In the genomic region with DNA sequence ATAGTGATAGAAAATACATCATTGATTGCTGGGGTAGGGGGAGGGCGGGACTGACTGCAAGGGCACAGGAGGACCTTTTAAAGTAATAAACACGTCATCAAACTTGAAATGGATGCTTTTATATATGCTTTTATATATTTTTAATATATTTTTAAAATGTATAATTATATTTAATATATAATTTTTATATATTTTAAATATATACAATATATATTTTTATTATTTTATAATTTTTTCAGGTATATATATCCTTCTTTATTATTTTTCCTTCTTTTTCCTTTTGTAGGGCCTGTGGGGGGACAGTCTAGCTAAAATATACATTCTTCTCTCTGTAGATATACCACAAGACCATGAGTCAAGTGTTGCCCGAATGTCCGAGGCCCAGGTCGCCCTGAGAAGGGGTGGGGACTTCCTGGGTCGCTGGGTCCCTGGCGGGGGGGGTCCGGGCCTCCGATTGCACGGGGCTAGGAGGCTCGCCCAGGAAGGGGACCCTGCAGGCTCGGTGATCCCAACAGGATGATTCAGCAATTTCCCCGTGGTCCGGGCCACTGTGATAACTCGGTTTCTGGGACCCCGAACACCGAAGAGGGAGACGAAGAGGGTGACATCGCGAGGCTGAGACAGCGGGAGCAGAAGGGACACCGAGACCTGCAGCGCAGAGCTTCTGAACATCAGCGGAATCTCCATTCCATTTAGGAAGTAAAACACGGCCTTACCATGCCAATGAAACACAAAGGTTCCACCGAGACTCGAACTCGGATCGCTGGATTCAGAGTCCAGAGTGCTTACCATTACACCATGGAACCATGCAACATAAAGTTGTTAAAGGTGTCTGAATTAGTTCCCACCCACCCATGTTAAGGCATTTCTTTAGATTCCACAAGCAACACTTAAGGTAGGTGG, we compare ENCODE assay signal across 8 cellular contexts.
DNase-seq lines count a peak whose midpoint lies in the region; ATAC-seq, FAIRE-seq and TF ChIP-seq lines count a peak whose summit lies in the region.

No MANE protein-coding gene starts in this region.

- TF ChIP-seq RAD21 in HCT116 (IDR thresholded peaks at IDR 0.05; ENCODE audit: low read depth) (no peak), SK-N-SH (IDR thresholded peaks at IDR 0.05; ENCODE audit: low read length) (no peak)

- H3K27ac ChIP-seq in HCT116 (ENCODE audit: low read depth, low read length) (peak overlapping the region; percentile 78), SK-N-SH (ENCODE audit: low read depth in 2 of 2, low read length in 1 of 2) (no peak overlapping the region), sigmoid colon (no peak overlapping the region)

- H3K4me2 ChIP-seq in HCT116 (ENCODE audit: low read length) = peak overlapping the region; percentile 96
- H3K4me2 ChIP-seq in SK-N-SH = peak overlapping the region; percentile 91

- TF ChIP-seq EP300 in SK-N-SH (IDR thresholded peaks at IDR 0.05; ENCODE audit: borderline replicate concordance in 1 of 2, low read depth in 1 of 2, low read length in 1 of 2) = no peak
- no peak for TF ChIP-seq EP300 in sigmoid colon (IDR thresholded peaks at IDR 0.05)

- no peak for FAIRE-seq in H54 (lab: Jason Lieb, UNC)

- CTCF ChIA-PET in HCT116 (lab: Charles Lee) (no interaction called here), SK-N-SH (lab: Yijun Ruan, JAX) (no interaction called here)

- peak; percentile 76 for ATAC-seq in HCT116
- ATAC-seq in HG02571 (IDR thresholded peaks at IDR 0.05; ENCODE audit: unreplicated experiment) = no peak
- no peak for ATAC-seq in GM19324 (IDR thresholded peaks at IDR 0.05; ENCODE audit: low FRiP score, unreplicated experiment)

- BruUV-seq in HCT116 (replicated peaks; lab: Mats Ljungman, UMichigan) = TSS peak; percentile 100

- H3K36me3 ChIP-seq in HCT116 (ENCODE audit: control insufficient read depth in 1 of 2, insufficient read depth in 2 of 2, low read length in 2 of 2) (no peaks in the 10 kb centered on the region), SK-N-SH (replicated peaks in 1 of 2; ENCODE audit: control insufficient read depth in 1 of 2, insufficient read depth in 2 of 2, low read length in 1 of 2) (no peaks in the 10 kb centered on the region), sigmoid colon (no peaks in the 10 kb centered on the region)

- POLR2A ChIA-PET in HCT116 (lab: Charles Lee) (interaction anchor here (1.1 to 5.6 kb wide), 5 partner anchors 12 to 258 kb away, joined by 7 to 366 read pairs (median 37); no protein-coding TSS in a partner anchor), SK-N-SH (lab: Yijun Ruan, JAX) (no interaction called here)

- H3F3A ChIP-seq in SK-N-SH (replicated peaks; ENCODE audit: insufficient read depth) = peaks cover 4% of the 10 kb centered on the region

- peak; percentile 94 for DNase-seq in HCT116 (ENCODE audit: low read depth, low spot score)
- DNase-seq in SK-N-SH = no peak
- peak; percentile 76 for DNase-seq in fibroblast of gingiva (ENCODE audit: low read depth)
- DNase-seq in skeletal muscle cell (ENCODE audit: low read depth) = peak; percentile 35
- DNase-seq in sigmoid colon = no peak
- DNase-seq in H54 (ENCODE audit: insufficient read length, low spot score) = no peak

- H3K9me2 ChIP-seq in HCT116 (ENCODE audit: insufficient read depth) (no peaks in the 10 kb centered on the region), SK-N-SH (no peaks in the 10 kb centered on the region)

- peak overlapping the region; percentile 80 for H3K9ac ChIP-seq in HCT116 (ENCODE audit: low read length)
- no peak overlapping the region for H3K9ac ChIP-seq in SK-N-SH

- TF ChIP-seq POLR2A in HCT116 (IDR thresholded peaks at IDR 0.05; ENCODE audit: borderline replicate concordance, extremely low read depth, insufficient read depth, insufficient read length) (peak; percentile 21), sigmoid colon (IDR thresholded peaks at IDR 0.05) (no peak), H54 (IDR thresholded peaks at IDR 0.05; ENCODE audit: low read depth, low read length) (no peak)

- H3K27me3 ChIP-seq in HCT116 (ENCODE audit: insufficient read depth, low read length) = no peaks in the 10 kb centered on the region
- peaks cover 15% of the 10 kb centered on the region for H3K27me3 ChIP-seq in SK-N-SH (ENCODE audit: insufficient read depth)
- peaks cover 0 to 25% (median 7%) of the 10 kb centered on the region in 3 donors for H3K27me3 ChIP-seq in sigmoid colon

- peak overlapping the region; percentile 41 to 59 for H3K4me3 ChIP-seq in HCT116 (replicated peaks in 1 of 2; ENCODE audit: low read depth in 1 of 2, low read length in 2 of 2)
- peak overlapping the region in 1 of 2 experiments; percentile 41; a peak in 2 of 4 replicates for H3K4me3 ChIP-seq in SK-N-SH (ENCODE audit: low read depth in 2 of 2, low read length in 1 of 2)
- H3K4me3 ChIP-seq in skeletal muscle cell (ENCODE audit: low read depth, low read length) = peak overlapping the region; percentile 57
- H3K4me3 ChIP-seq in sigmoid colon = no peak overlapping the region

- no peaks in the 10 kb centered on the region for H3K9me3 ChIP-seq in HCT116 (ENCODE audit: control insufficient read depth in 1 of 2, insufficient read depth in 1 of 2, low read depth in 1 of 2, low read length in 2 of 2)
- no peaks in the 10 kb centered on the region for H3K9me3 ChIP-seq in SK-N-SH
- no peaks in the 10 kb centered on the region for H3K9me3 ChIP-seq in sigmoid colon

- TF ChIP-seq CTCF in HCT116 (IDR thresholded peaks at IDR 0.05 in 2 of 3, conservative IDR thresholded peaks at IDR 0.05 in 1 of 3; ENCODE audit: borderline replicate concordance in 1 of 3, insufficient read depth in 1 of 3, low read depth in 2 of 3, low read length in 2 of 3) = no peak
- TF ChIP-seq CTCF in SK-N-SH (IDR thresholded peaks at IDR 0.05) = no peak
- no peak for TF ChIP-seq CTCF in sigmoid colon (IDR thresholded peaks at IDR 0.05)

- H4K20me1 ChIP-seq in HCT116 (ENCODE audit: insufficient read depth) (no peaks in the 10 kb centered on the region), SK-N-SH (ENCODE audit: insufficient read depth) (no peaks in the 10 kb centered on the region)

- RAD21 ChIA-PET in HCT116 (lab: Charles Lee; ENCODE audit: low non-redundant PET in 1 of 2, low total read pairs in 2 of 2, uncharacterized antibody in 2 of 2, unreplicated experiment in 2 of 2) = interaction anchor here in 1 of 2 experiments (0.6 kb wide), 1 partner anchor 70 kb away, joined by 3 read pairs; no protein-coding TSS in a partner anchor

- 6% methylated on average over 29 of the region's 29 CpGs for WGBS in SK-N-SH (ENCODE audit: low lambda C conversion rate)
- 42 to 49% methylated on average over 29 of the region's 29 CpGs for WGBS in sigmoid colon, 2 donors

- H3K79me2 ChIP-seq in HCT116 (ENCODE audit: insufficient read depth, low read length) (no peaks in the 10 kb centered on the region), SK-N-SH (ENCODE audit: insufficient read depth) (no peaks in the 10 kb centered on the region)

- intact Hi-C loops in HCT116 (cut with micrococcal nuclease) = loop anchor here (1.0 to 10.0 kb wide), 3 partner anchors 70 to 260 kb away; no protein-coding TSS in a partner anchor
- intact Hi-C loops in sigmoid colon (cut with DNase I) = no loop called here

- H3K4me1 ChIP-seq in HCT116 (ENCODE audit: control insufficient read depth in 1 of 2, insufficient read depth in 2 of 2, low read length in 2 of 2) (peaks cover 4 to 33% of the 10 kb centered on the region in 2 experiments; a peak in 3 of 4 replicates), SK-N-SH (ENCODE audit: control insufficient read depth in 1 of 2, insufficient read depth in 2 of 2, low read depth in 1 of 2, low read length in 1 of 2) (peaks cover 0 to 6% of the 10 kb centered on the region in 2 experiments; a peak in 1 of 4 replicates), sigmoid colon (peaks cover 0 to 16% (median 11%) of the 10 kb centered on the region in 4 donors)

- no peak overlapping the region for H2AFZ ChIP-seq in HCT116 (ENCODE audit: low read depth, low read length, poor library complexity, severe bottlenecking)
- peak overlapping the region; percentile 78; the same call in 1 of the 2 replicates for H2AFZ ChIP-seq in SK-N-SH (ENCODE audit: low read depth)

TF ChIP-seq in HCT116, 20 proteins besides CTCF, POLR2A, EP300 and RAD21 (continues in another document):
- TF ChIP-seq CBX3 (IDR thresholded peaks at IDR 0.05; ENCODE audit: low read depth) = peak; percentile 89; the same call in 1 of the 2 replicates
- TF ChIP-seq EZH2phosphoT487 (IDR thresholded peaks at IDR 0.05; ENCODE audit: borderline replicate concordance) = no peak
- TF ChIP-seq SIN3A (IDR thresholded peaks at IDR 0.05; ENCODE audit: low read depth) = no peak
- TF ChIP-seq CEBPB (IDR thresholded peaks at IDR 0.05; ENCODE audit: low read depth) = no peak
- TF ChIP-seq ELF1 (IDR thresholded peaks at IDR 0.05; ENCODE audit: borderline replicate concordance, low read depth) = peak; percentile 57; the same call in 1 of the 2 replicates
- no peak for TF ChIP-seq EZH2 (IDR thresholded peaks at IDR 0.05)
- TF ChIP-seq ATF3 (IDR thresholded peaks at IDR 0.05) = peak; percentile 98
- peak; percentile 50; the same call in 1 of the 2 replicates for TF ChIP-seq POLR2AphosphoS5 (IDR thresholded peaks at IDR 0.05; ENCODE audit: low read depth, low read length)

TF ChIP-seq in SK-N-SH, 30 proteins besides CTCF, POLR2A, EP300 and RAD21:
- TF ChIP-seq FOSL2 (IDR thresholded peaks at IDR 0.05; ENCODE audit: borderline replicate concordance, low read depth) (peak; percentile 18; the same call in 1 of the 2 replicates), MAX (IDR thresholded peaks at IDR 0.05; ENCODE audit: low read depth) (0 out of 2 replicates have a peak, but pooled peaks have one; percentile 1), JUND (IDR thresholded peaks at IDR 0.05) (no peak), SMC3 (IDR thresholded peaks at IDR 0.05; ENCODE audit: low read depth, low read length) (no peak), ELF1 (IDR thresholded peaks at IDR 0.05) (peak; percentile 12; the same call in 1 of the 2 replicates), FOXJ3 (CRISPR knock-in tag; IDR thresholded peaks at IDR 0.05) (no peak), TEAD4 (IDR thresholded peaks at IDR 0.05; ENCODE audit: borderline replicate concordance, insufficient read depth) (peak; percentile 34; the same call in 1 of the 2 replicates)

Comparison
In these comparisons a context has a peak if more than half of its experiments do, and no peak if none do; other contexts are left out.
1. DNase-seq: peak in HCT116 (single experiment), fibroblast of gingiva (single experiment) and skeletal muscle cell (single experiment); none in SK-N-SH (single experiment), sigmoid colon (single experiment) and H54 (single experiment).
2. H3K4me3 ChIP-seq: peak in HCT116 (2 of 2) and skeletal muscle cell (single experiment); none in sigmoid colon (0 of 4).
3. Of the 11 proteins assayed by ChIP-seq in both SK-N-SH and HCT116: peak only in SK-N-SH: none; only in HCT116: POLR2AphosphoS5, YY1 and ZBTB33; in both: ELF1 and MAX; in neither: 6.